Comparison of ENCODE assay signal across 11 cellular contexts in genomic region chr22:31818481-31819392, GRCh38.
DNase-seq lines count a peak whose midpoint lies in the region; TF ChIP-seq lines count a peak whose summit lies in the region.
"Had no signal": no experiment of that assay in that cellular context is flagged by ENCODE, and none has a peak within 500 bp of the region (broad histone marks: within the 10 kb centered on the region; RNA-seq: fewer than 3 reads in every experiment).

No MANE protein-coding gene starts in this region.

- H3K27me3 Mint-ChIP-seq in activated naive CD4-positive, alpha-beta T cell treated with anti-CD3 and anti-CD28 coated beads, Interleukin-2, amount 10 ng/mL, durations not matched to agents 7 days and 5 days, result no peaks in the 10 kb centered on the region
- H3K27me3 Mint-ChIP-seq in osteocyte (ENCODE audit: unreplicated experiment), result no peaks in the 10 kb centered on the region

- H3K4me1 Mint-ChIP-seq in activated naive CD4-positive, alpha-beta T cell treated with anti-CD3 and anti-CD28 coated beads, Interleukin-2, amount 10 ng/mL, durations not matched to agents 7 days and 5 days, result peaks cover 6% of the 10 kb centered on the region
- H3K4me1 Mint-ChIP-seq in osteocyte (ENCODE audit: unreplicated experiment), result no peaks in the 10 kb centered on the region
- H3K4me1 Mint-ChIP-seq: neural crest cell had no signal

- H3K4me3 ChIP-seq in epithelial cell of esophagus (ENCODE audit: low read length), result no peak overlapping the region
- H3K4me3 ChIP-seq: upper lobe of right lung had no signal

- DNase-seq in activated naive CD4-positive, alpha-beta T cell treated with Interleukin-2 at 50 U/mL for 16 hours, result peak; percentile 21
- DNase-seq in activated naive CD4-positive, alpha-beta T cell treated with anti-CD3 and anti-CD28 coated beads, Interleukin-2, amount 10 ng/mL, durations not matched to agents 7 days and 5 days, result no peak
- DNase-seq in RPMI7951 (ENCODE audit: low read depth) (peak; percentile 86), epithelial cell of esophagus (ENCODE audit: low read depth) (peak; percentile 4), pons (ENCODE audit: low spot score) (no peak), HPDE6-E6E7 (ENCODE audit: extremely low spot score) (no peak), osteocyte (ENCODE audit: extremely low spot score, unreplicated experiment) (no peak)
- peak; percentile 56 for DNase-seq in stimulated activated CD8-positive, alpha-beta memory T cell treated with anti-CD3 and anti-CD28 coated beads, Interleukin-4, amount 100 ng/mL, for 48 hours
- DNase-seq: kidney, upper lobe of right lung had no signal

- CTCF ChIA-PET in activated naive CD4-positive, alpha-beta T cell treated with anti-CD3 and anti-CD28 coated beads, Interleukin-2, amount 10 ng/mL, durations not matched to agents 7 days and 5 days (lab: Charles Lee), result no interaction called here

- H3K4me3 Mint-ChIP-seq in activated naive CD4-positive, alpha-beta T cell treated with anti-CD3 and anti-CD28 coated beads, Interleukin-2, amount 10 ng/mL, durations not matched to agents 7 days and 5 days, result no peak overlapping the region
- H3K4me3 Mint-ChIP-seq in osteocyte (ENCODE audit: unreplicated experiment), result no peak overlapping the region
- H3K4me3 Mint-ChIP-seq: neural crest cell had no signal

- peaks cover 63% of the 10 kb centered on the region for H3K36me3 Mint-ChIP-seq in activated naive CD4-positive, alpha-beta T cell treated with anti-CD3 and anti-CD28 coated beads, Interleukin-2, amount 10 ng/mL, durations not matched to agents 7 days and 5 days
- peaks cover 52% of the 10 kb centered on the region for H3K36me3 Mint-ChIP-seq in osteocyte (ENCODE audit: unreplicated experiment)

- H3K27ac Mint-ChIP-seq in activated naive CD4-positive, alpha-beta T cell treated with anti-CD3 and anti-CD28 coated beads, Interleukin-2, amount 10 ng/mL, durations not matched to agents 7 days and 5 days, result no peak overlapping the region
- no peak overlapping the region for H3K27ac Mint-ChIP-seq in osteocyte (ENCODE audit: unreplicated experiment)

- TF ChIP-seq CTCF in epithelial cell of esophagus (IDR thresholded peaks at IDR 0.05; ENCODE audit: insufficient read depth, low read depth, low read length, missing control alignments), result no peak
- no peak for TF ChIP-seq CTCF in osteocyte (IDR thresholded peaks at IDR 0.05)

- H3K9me3 Mint-ChIP-seq in activated naive CD4-positive, alpha-beta T cell treated with anti-CD3 and anti-CD28 coated beads, Interleukin-2, amount 10 ng/mL, durations not matched to agents 7 days and 5 days, result no peaks in the 10 kb centered on the region
- H3K9me3 Mint-ChIP-seq in osteocyte (ENCODE audit: unreplicated experiment), result no peaks in the 10 kb centered on the region
- H3K9me3 Mint-ChIP-seq: neural crest cell had no signal

Comparison
In these comparisons a context has a peak if more than half of its experiments do, and no peak if none do; other contexts are left out.
1. DNase-seq: peak in activated naive CD4-positive, alpha-beta T cell treated with Interleukin-2 at 50 U/mL for 16 hours (single experiment), RPMI7951 (single experiment), epithelial cell of esophagus (single experiment) and stimulated activated CD8-positive, alpha-beta memory T cell treated with anti-CD3 and anti-CD28 coated beads, Interleukin-4, amount 100 ng/mL, for 48 hours (single experiment); none in activated naive CD4-positive, alpha-beta T cell treated with anti-CD3 and anti-CD28 coated beads, Interleukin-2, amount 10 ng/mL, durations not matched to agents 7 days and 5 days (single experiment), pons (single experiment), HPDE6-E6E7 (single experiment) and osteocyte (single experiment).